7 cellular contexts compared by ENCODE assay signal in the genomic region with DNA sequence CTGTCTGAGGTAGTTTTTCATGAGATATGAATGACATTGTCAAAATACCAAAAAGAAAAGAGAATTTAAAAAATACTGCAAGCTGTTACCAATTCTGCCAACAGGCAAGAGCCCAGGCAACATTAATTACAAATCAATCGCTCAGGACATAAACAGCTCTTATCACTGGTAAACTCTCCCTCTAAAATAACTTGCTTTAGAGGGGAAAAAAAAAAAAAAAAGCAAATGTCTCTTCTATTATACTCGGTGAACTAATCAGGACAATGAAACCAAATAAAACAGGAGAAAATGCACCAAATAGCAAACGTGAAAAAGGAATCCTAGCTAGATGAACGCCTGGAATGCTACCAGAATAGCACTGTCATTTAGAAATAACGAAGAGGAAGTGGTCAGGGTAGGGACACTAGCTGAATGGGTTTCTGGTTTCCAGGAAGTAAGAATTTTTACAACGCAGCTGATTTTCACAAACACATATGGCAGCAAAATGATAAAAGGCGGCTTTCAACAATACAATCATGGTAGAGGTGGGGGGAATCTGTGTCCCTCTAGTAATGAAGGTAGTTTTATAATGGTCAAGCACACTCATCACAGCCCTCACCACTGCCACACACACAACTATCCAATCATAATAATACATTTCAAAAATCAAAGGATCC.
A peak's percentile ranks its signal among the peaks of the same experiment; 100 is the strongest.
DNase-seq lines count a peak whose midpoint lies in the region; ATAC-seq, FAIRE-seq and TF ChIP-seq lines count a peak whose summit lies in the region.

No MANE protein-coding gene starts in this region.

- no peaks in the 10 kb centered on the region for H3K9me1 ChIP-seq in K562 (ENCODE audit: control insufficient read depth, insufficient read depth, low read length)

- no peak overlapping the region for H2AK5ac ChIP-seq in neuronal stem cell (ENCODE audit: low read depth, low read length)

- no peak for TF ChIP-seq CTCF in K562 (IDR thresholded peaks at IDR 0.05 in 2 of 3, conservative IDR thresholded peaks at IDR 0.05 in 1 of 3; ENCODE audit: insufficient read depth in 2 of 3, low read depth in 1 of 3, low read length in 3 of 3)

- H3K4ac ChIP-seq in neuronal stem cell (ENCODE audit: low read length): no peak overlapping the region

- no peaks in the 10 kb centered on the region for H3K9me3 ChIP-seq in K562 (replicated peaks; ENCODE audit: control insufficient read depth, insufficient read depth, low read depth, low read length)
- H3K9me3 ChIP-seq in neuronal stem cell (replicated peaks in 1 of 2; ENCODE audit: control insufficient read depth in 2 of 2, insufficient read depth in 1 of 2, low read depth in 1 of 2, low read length in 2 of 2): peaks cover 1 to 2% of the 10 kb centered on the region in 2 donors

- H3K9ac ChIP-seq in K562 (ENCODE audit: insufficient read depth in 1 of 2, low read depth in 2 of 2, low read length in 2 of 2) (peak overlapping the region in 1 of 2 experiments; percentile 55; a peak in 2 of 4 replicates), neuronal stem cell (ENCODE audit: low read depth, low read length, poor library complexity) (no peak overlapping the region)

- H2BK15ac ChIP-seq in neuronal stem cell (ENCODE audit: low read length): no peak overlapping the region

- no peak overlapping the region for H2BK12ac ChIP-seq in neuronal stem cell (ENCODE audit: low read length)

- ATAC-seq in GM18868 (IDR thresholded peaks at IDR 0.05; ENCODE audit: unreplicated experiment) (peak; percentile 82), K562 (peak; percentile 89), GM21515 (IDR thresholded peaks at IDR 0.05; ENCODE audit: unreplicated experiment) (no peak)

- H3K27ac ChIP-seq in K562 (ENCODE audit: extremely low read depth, low read depth, low read length) (peak overlapping the region; percentile 80), neuronal stem cell (replicated peaks; ENCODE audit: low read length) (peak overlapping the region; percentile 52)

- intact Hi-C loops in K562 (cut with micrococcal nuclease): loop anchor here (10.0 kb wide), 1 partner anchor 90 kb away; no protein-coding TSS in a partner anchor

- POLR2A ChIA-PET in K562 (lab: Yijun Ruan, JAX): interaction anchor here (0.6 to 2.3 kb wide), 9 partner anchors 11 to 213 kb away, joined by 3 to 9 read pairs (median 4); no protein-coding TSS in a partner anchor

- no peak overlapping the region for H3K14ac ChIP-seq in neuronal stem cell (ENCODE audit: low read length)

- no peaks in the 10 kb centered on the region for H3K36me3 ChIP-seq in K562 (ENCODE audit: control insufficient read depth, insufficient read depth, low read length)
- H3K36me3 ChIP-seq in neuronal stem cell (replicated peaks in 1 of 2; ENCODE audit: control insufficient read depth in 2 of 2, insufficient read depth in 2 of 2, low read length in 2 of 2): no peaks in the 10 kb centered on the region

- H3K4me2 ChIP-seq in K562 (ENCODE audit: insufficient read depth, low read length): peak overlapping the region; percentile 66
- no peak overlapping the region for H3K4me2 ChIP-seq in neuronal stem cell (ENCODE audit: insufficient read depth, low read length, poor library complexity, severe bottlenecking)

- WGBS in K562 (ENCODE audit: insufficient coverage, low coverage, missing lambda C conversion rate): 0% methylated on average over 7 of the region's 7 CpGs
- no CpG with 5 or more reads among the region's 7 CpGs for WGBS in neuronal stem cell (ENCODE audit: extremely low coverage in 2 of 2, insufficient read length in 2 of 2, insufficient replicate concordance in 1 of 2), 2 donors

- TF ChIP-seq POLR2A in K562 (conservative IDR thresholded peaks at IDR 0.05): peak; percentile 65; the same call in 1 of the 2 replicates

- H2BK5ac ChIP-seq in neuronal stem cell (ENCODE audit: low read length): no peak overlapping the region

- TF ChIP-seq EP300 in K562 (IDR thresholded peaks at IDR 0.05; ENCODE audit: low read length): peak; percentile 51

- in situ Hi-C loops in KBM-7 (cut with MboI; ENCODE audit: low pct_unique_long_range_greater_than_20kb, low sequenced_read_pairs): no loop called here
- in situ Hi-C loops in K562 (cut with MboI): no loop called here

- H3K27me3 ChIP-seq in K562 (ENCODE audit: control insufficient read depth in 2 of 2, insufficient read depth in 2 of 2, low read length in 2 of 2) (no peaks in the 10 kb centered on the region), neuronal stem cell (ENCODE audit: control insufficient read depth in 3 of 3, insufficient read depth in 3 of 3, low read depth in 1 of 3, low read length in 3 of 3) (no peaks in the 10 kb centered on the region)

- no peak overlapping the region for H2BK120ac ChIP-seq in neuronal stem cell (ENCODE audit: low read depth, low read length)

- H3K4me3 ChIP-seq in K562: peak overlapping the region; percentile 19
- H3K4me3 ChIP-seq in neuronal stem cell (ENCODE audit: low read length in 2 of 2): no peak overlapping the region

- FAIRE-seq in K562 (lab: Jason Lieb, UNC) (peak; percentile 85), frontal cortex (lab: Jason Lieb, UNC) (no peak)

- CTCF ChIA-PET in K562 (lab: Yijun Ruan, JAX; ENCODE audit: low intra/inter-chr PET ratio): no interaction called here

- DNase-seq in KBM-7 (peak; percentile 70), K562 (ENCODE audit: extremely low read depth in 1 of 4, low spot score in 3 of 4) (peak in 3 of 4 experiments; percentile 9 to 75 (median 68)), neuronal stem cell (ENCODE audit: low spot score) (peak; percentile 17), NCI-H345 (lab: John Stamatoyannopoulos, UW) (no peak), frontal cortex (ENCODE audit: low spot score in 2 of 2) (no peak)

- H3K79me1 ChIP-seq in neuronal stem cell (ENCODE audit: low read depth, low read length): peaks cover 5% of the 10 kb centered on the region

- peak overlapping the region; percentile 20 for H2AFZ ChIP-seq in K562 (ENCODE audit: low read depth, low read length)
- H2AFZ ChIP-seq in neuronal stem cell (ENCODE audit: low read length): no peak overlapping the region

- no peak overlapping the region for H3K23ac ChIP-seq in neuronal stem cell (ENCODE audit: low read depth, low read length, poor library complexity)

- TF ChIP-seq RAD21 in K562 (CRISPR knock-in tag; conservative IDR thresholded peaks at IDR 0.05 in 1 of 2, IDR thresholded peaks at IDR 0.05 in 1 of 2): no peak

- H4K91ac ChIP-seq in neuronal stem cell (ENCODE audit: low read depth, low read length, poor library complexity): no peak overlapping the region

- H4K8ac ChIP-seq in neuronal stem cell (ENCODE audit: low read depth, low read length): no peak overlapping the region

- H3K18ac ChIP-seq in neuronal stem cell (ENCODE audit: low read length): no peak overlapping the region

- H3K79me2 ChIP-seq in K562 (ENCODE audit: control insufficient read depth, insufficient read depth, low read length): peaks cover 49% of the 10 kb centered on the region

- peaks cover 5 to 23% of the 10 kb centered on the region in 2 experiments for H3K4me1 ChIP-seq in K562 (replicated peaks in 1 of 2; ENCODE audit: control insufficient read depth in 2 of 2, insufficient read depth in 2 of 2, low read length in 2 of 2)
- H3K4me1 ChIP-seq in neuronal stem cell (ENCODE audit: control insufficient read depth in 2 of 2, insufficient read depth in 1 of 2, low read depth in 1 of 2, low read length in 2 of 2): peaks cover 5 to 8% of the 10 kb centered on the region in 2 donors

- BruUV-seq in K562 (replicated peaks; lab: Mats Ljungman, UMichigan): TSS peak; percentile 65

- H4K20me1 ChIP-seq in K562 (replicated peaks; ENCODE audit: control insufficient read depth, insufficient read depth, low read length): no peaks in the 10 kb centered on the region

TF ChIP-seq in K562, 482 proteins besides CTCF, POLR2A, EP300 and RAD21 (continues in another document):
- TF ChIP-seq MAZ (CRISPR knock-in tag; conservative IDR thresholded peaks at IDR 0.05 in 1 of 2, IDR thresholded peaks at IDR 0.05 in 1 of 2) (0 out of 4 replicates have a peak, but pooled peaks of 1 of the 2 experiments have one; percentile 8), RBM14 (IDR thresholded peaks at IDR 0.05; ENCODE audit: borderline replicate concordance, insufficient read depth, low read depth, low read length) (no peak), BCOR (IDR thresholded peaks at IDR 0.05) (0 out of 2 replicates have a peak, but pooled peaks have one; percentile 8), ZNF436 (CRISPR knock-in tag; IDR thresholded peaks at IDR 0.05) (no peak), ZNF133 (CRISPR knock-in tag; IDR thresholded peaks at IDR 0.05) (no peak), CBX2 (IDR thresholded peaks at IDR 0.05; ENCODE audit: insufficient read depth, low read length, poor library complexity, severe bottlenecking) (no peak), ETV1 (tag; conservative IDR thresholded peaks at IDR 0.05; ENCODE audit: low read depth) (peak; percentile 69), PYGO2 (tag; IDR thresholded peaks at IDR 0.05) (no peak), ETV5 (CRISPR knock-in tag; IDR thresholded peaks at IDR 0.05; ENCODE audit: low read depth) (no peak), CBX8 (IDR thresholded peaks at IDR 0.05; ENCODE audit: borderline replicate concordance, extremely low read depth, low read depth, low read length, poor library complexity, severe bottlenecking) (no peak), GABPA (tag; conservative IDR thresholded peaks at IDR 0.05; ENCODE audit: low read depth) (peak; percentile 81), CBX1 (IDR thresholded peaks at IDR 0.05; ENCODE audit: low read depth) (no peak), POLR2H (tag; IDR thresholded peaks at IDR 0.05; ENCODE audit: low read depth) (peak; percentile 61; the same call in 1 of the 2 replicates), MCM2 (IDR thresholded peaks at IDR 0.05; ENCODE audit: low read depth) (no peak), BRCA1 (IDR thresholded peaks at IDR 0.05) (no peak), BRCA1 (CRISPR knock-in tag; IDR thresholded peaks at IDR 0.05) (no peak), ZNF695 (CRISPR knock-in tag; IDR thresholded peaks at IDR 0.05) (no peak), KDM1A (IDR thresholded peaks at IDR 0.05) (peak in 1 of 2 experiments; percentile 43; a peak in 1 of 4 replicates), PCBP1 (IDR thresholded peaks at IDR 0.05; ENCODE audit: low read depth, low read length, poor library complexity, severe bottlenecking) (no peak), YY1 (IDR thresholded peaks at IDR 0.05; ENCODE audit: borderline replicate concordance in 1 of 3, control insufficient read depth in 1 of 3, extremely low read depth in 1 of 3, insufficient read depth in 3 of 3, insufficient read length in 1 of 3, insufficient replicate concordance in 2 of 3, low read depth in 1 of 3, low read length in 2 of 3) (no peak)

Comparison
In these comparisons a context has a peak if more than half of its experiments do, and no peak if none do; other contexts are left out.
1. DNase-seq: peak in KBM-7 (single experiment), K562 (3 of 4) and neuronal stem cell (single experiment); none in NCI-H345 (single experiment) and frontal cortex (0 of 2).